In the genomic region with DNA sequence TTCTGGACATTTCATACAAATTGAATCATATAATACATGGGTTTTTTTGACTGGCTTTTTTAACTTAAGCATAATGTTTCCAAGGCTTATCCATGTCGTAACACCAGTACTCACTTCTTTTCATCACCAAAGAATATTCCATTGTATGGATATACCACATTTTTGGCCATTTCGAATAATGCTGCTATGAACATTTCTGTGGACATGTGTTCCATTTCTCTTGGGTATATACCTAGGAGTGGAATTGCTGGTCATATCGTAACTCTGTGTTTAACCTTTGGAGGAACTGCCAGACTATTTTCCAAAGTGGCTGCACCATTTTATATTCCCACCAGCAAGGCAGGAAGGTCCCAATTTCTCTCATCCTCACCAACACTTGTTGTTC, we compare ENCODE assay signal across 20 cellular contexts. TPM values are rescaled to one million over a fixed set of nuclear protein-coding genes. Genes with fewer than 3 reads are reported as not detected.
DNase-seq lines count a peak whose midpoint lies in the region; ATAC-seq and TF ChIP-seq lines count a peak whose summit lies in the region.
"Had no signal": no experiment of that assay in that cellular context is flagged by ENCODE, and none has a peak within 500 bp of the region (broad histone marks: within the 10 kb centered on the region; RNA-seq: fewer than 3 reads in every experiment).

No MANE protein-coding gene starts in this region.

- TF ChIP-seq CTCF in Calu3 (IDR thresholded peaks at IDR 0.05; ENCODE audit: unreplicated experiment) (no peak), VCaP (conservative IDR thresholded peaks at IDR 0.05) (no peak), hepatocyte (IDR thresholded peaks at IDR 0.05; ENCODE audit: poor library complexity) (no peak)

- H3K79me2 ChIP-seq in hepatocyte = no peaks in the 10 kb centered on the region

- BruUV-seq in Calu3 (replicated peaks; lab: Mats Ljungman, UMichigan) = no TSS peak

- 92% methylated on average over 3 of the region's 3 CpGs for WGBS in hepatocyte (ENCODE audit: low lambda C conversion rate, missing lambda C conversion rate)

- no peak overlapping the region for H3K9ac ChIP-seq in stomach smooth muscle (ENCODE audit: low read length in 2 of 2)

- H3K4me3 Mint-ChIP-seq in Calu3 (ENCODE audit: low read depth, unreplicated experiment) = no peak overlapping the region
- H3K4me3 Mint-ChIP-seq: activated CD4-positive, alpha-beta memory T cell treated with anti-CD3 and anti-CD28 coated beads, Interleukin-2, amount 10 ng/mL, durations not matched to agents 7 days and 5 days; CD8-positive, alpha-beta T cell; mesothelial cell of epicardium; nephron progenitor cell; stimulated activated naive CD8-positive, alpha-beta T cell treated with anti-CD3 and anti-CD28 coated beads, Interleukin-15, amount 100 ng/mL, for 72 hours had no signal

- peak overlapping the region; percentile 75 for H3K27ac Mint-ChIP-seq in Calu3 (ENCODE audit: unreplicated experiment)
- H3K27ac Mint-ChIP-seq: activated CD4-positive, alpha-beta memory T cell treated with anti-CD3 and anti-CD28 coated beads, Interleukin-2, amount 10 ng/mL, durations not matched to agents 7 days and 5 days; CD8-positive, alpha-beta T cell; nephron progenitor cell; stimulated activated naive CD8-positive, alpha-beta T cell treated with anti-CD3 and anti-CD28 coated beads, Interleukin-15, amount 100 ng/mL, for 72 hours had no signal

- H3K9me3 ChIP-seq in hepatocyte (ENCODE audit: low read depth) = no peaks in the 10 kb centered on the region
- H3K9me3 ChIP-seq in stomach smooth muscle (ENCODE audit: control insufficient read depth in 2 of 2, low read length in 2 of 2) = no peaks in the 10 kb centered on the region

- DNase-seq in Calu3 (no peak), hepatocyte (ENCODE audit: low spot score) (no peak)
- DNase-seq: activated CD4-positive, alpha-beta memory T cell treated with anti-CD3 and anti-CD28 coated beads, Interleukin-2, amount 10 ng/mL, durations not matched to agents 7 days and 5 days; activated CD4-positive, CD25-positive, alpha-beta regulatory T cell; activated gamma-delta T cell treated with Interleukin-2 at 50 U/mL for 16 hours; activated T-cell treated with anti-CD3 and anti-CD28 coated beads for 4 hours; CD8-positive, alpha-beta T cell; GF-D8; nephron progenitor cell; NK-92 treated with Interleukin-12 subunit alpha and Interleukin-12 subunit beta, amount 100 ng/mL, for 24 hours; stimulated activated CD4-positive, alpha-beta T cell treated with anti-CD3 and anti-CD28 coated beads, Interleukin-4, amount 100 ng/mL, for 24 hours; stimulated activated naive CD8-positive, alpha-beta T cell treated with anti-CD3 and anti-CD28 coated beads, Interleukin-15, amount 100 ng/mL, for 72 hours; T-helper 9 cell had no signal

- no peaks in the 10 kb centered on the region for H3K27me3 ChIP-seq in hepatocyte
- no peaks in the 10 kb centered on the region for H3K27me3 ChIP-seq in stomach smooth muscle (ENCODE audit: control insufficient read depth in 1 of 2, insufficient read depth in 2 of 2, low read length in 2 of 2)
- H3K27me3 ChIP-seq: cardiac muscle cell had no signal

- no peak for ATAC-seq in HG03521 (IDR thresholded peaks at IDR 0.05; ENCODE audit: unreplicated experiment)
- ATAC-seq in GM21619 (IDR thresholded peaks at IDR 0.05; ENCODE audit: unreplicated experiment) = no peak
- no peak for ATAC-seq in GM21423 (IDR thresholded peaks at IDR 0.05; ENCODE audit: unreplicated experiment)
- ATAC-seq: CD8-positive, alpha-beta T cell; stimulated activated naive CD8-positive, alpha-beta T cell treated with anti-CD3 and anti-CD28 coated beads, Interleukin-15, amount 100 ng/mL, for 72 hours had no signal

- H3K4me1 ChIP-seq in hepatocyte (ENCODE audit: insufficient read depth) = peaks cover 11% of the 10 kb centered on the region
- H3K4me1 ChIP-seq in stomach smooth muscle (ENCODE audit: control insufficient read depth, insufficient read depth, low read length) = peaks cover 30% of the 10 kb centered on the region

- CTCF ChIA-PET in Calu3 (lab: Charles Lee) = no interaction called here

- H3K9me2 ChIP-seq in hepatocyte (replicated peaks; ENCODE audit: insufficient read depth) = no peaks in the 10 kb centered on the region

- H3K9me3 Mint-ChIP-seq in Calu3 (ENCODE audit: low read depth, unreplicated experiment) = peaks cover 3% of the 10 kb centered on the region
- H3K9me3 Mint-ChIP-seq: activated CD4-positive, alpha-beta memory T cell treated with anti-CD3 and anti-CD28 coated beads, Interleukin-2, amount 10 ng/mL, durations not matched to agents 7 days and 5 days; CD8-positive, alpha-beta T cell; stimulated activated naive CD8-positive, alpha-beta T cell treated with anti-CD3 and anti-CD28 coated beads, Interleukin-15, amount 100 ng/mL, for 72 hours had no signal

- H3K4me1 Mint-ChIP-seq in Calu3 (ENCODE audit: low read depth, unreplicated experiment) = peaks cover 41% of the 10 kb centered on the region

- H3K27me3 Mint-ChIP-seq in Calu3 (ENCODE audit: unreplicated experiment) = peaks cover 31% of the 10 kb centered on the region

- no peaks in the 10 kb centered on the region for H3K36me3 ChIP-seq in hepatocyte (replicated peaks; ENCODE audit: insufficient read depth, low read depth)
- H3K36me3 ChIP-seq in stomach smooth muscle (ENCODE audit: control insufficient read depth in 2 of 2, insufficient read depth in 2 of 2, low read length in 2 of 2) = no peaks in the 10 kb centered on the region
- H3K36me3 ChIP-seq: cardiac muscle cell had no signal

- H3K4me2 ChIP-seq in hepatocyte = no peak overlapping the region

- intact Hi-C loops in Calu3 (cut with micrococcal nuclease; ENCODE audit: unreplicated experiment) = no loop called here

- H3K36me3 Mint-ChIP-seq in Calu3 (ENCODE audit: insufficient read depth, unreplicated experiment) = peaks cover 11% of the 10 kb centered on the region
- H3K36me3 Mint-ChIP-seq: CD8-positive, alpha-beta T cell; mesothelial cell of epicardium had no signal

- H2AFZ ChIP-seq in hepatocyte = no peak overlapping the region

- H3K27ac ChIP-seq in VCaP (peak overlapping the region; percentile 81), hepatocyte (peak overlapping the region; percentile 47), stomach smooth muscle (ENCODE audit: low read length) (peak overlapping the region; percentile 49)
- H3K27ac ChIP-seq: cardiac muscle cell had no signal

- no peaks in the 10 kb centered on the region for H4K20me1 ChIP-seq in hepatocyte (ENCODE audit: insufficient read depth, poor library complexity, severe bottlenecking)

- no peak overlapping the region for H3K4me3 ChIP-seq in hepatocyte
- no peak overlapping the region for H3K4me3 ChIP-seq in stomach smooth muscle (ENCODE audit: low read length in 2 of 2)
- H3K4me3 ChIP-seq: cardiac muscle cell had no signal

RNA-seq across cellular contexts. Expression of gene WSB1, which starts 46.0 kb away (rescaled TPM):
- total RNA-seq in Calu3 (2022) (60.7 and 79.7 TPM in 2 replicates), hepatocyte (179 and 214 TPM in 2 replicates)
- polyA plus RNA-seq in hepatocyte = 161 and 206 TPM in 2 replicates
